In genomic region chr9:83981126-83981871, GRCh38 we compare ENCODE assay signal across 8 cellular contexts. TPM values are rescaled to one million over a fixed set of nuclear protein-coding genes. Genes with fewer than 3 reads are reported as not detected.
DNase-seq lines count a peak whose midpoint lies in the region; ATAC-seq lines count a peak whose summit lies in the region.

No MANE protein-coding gene starts in this region.

- peak overlapping the region; percentile 99 for H3K27ac ChIP-seq in stomach smooth muscle (ENCODE audit: low read length)

- ATAC-seq in HG03196 (IDR thresholded peaks at IDR 0.05; ENCODE audit: unreplicated experiment) (peak; percentile 16), GM18868 (IDR thresholded peaks at IDR 0.05; ENCODE audit: unreplicated experiment) (no peak)

- DNase-seq in NCI-H2029 (lab: John Stamatoyannopoulos, UW) (peak; percentile 57), NCI-H2029 treated with DMSO at 0.1 percent for 48 hours (lab: John Stamatoyannopoulos, UW) (no peak), RPMI7951 (ENCODE audit: low read depth) (peak; percentile 39), cerebellum (ENCODE audit: low spot score) (peak; percentile 50), left kidney (ENCODE audit: low read depth, low spot score) (peak; percentile 68)

- H3K9ac ChIP-seq in stomach smooth muscle (ENCODE audit: low read length in 2 of 2): peak overlapping the region; percentile 96 to 100

- no peaks in the 10 kb centered on the region for H3K9me3 ChIP-seq in stomach smooth muscle (ENCODE audit: control insufficient read depth in 2 of 2, low read length in 2 of 2)

- peak overlapping the region; percentile 94 to 98 for H3K4me3 ChIP-seq in stomach smooth muscle (ENCODE audit: low read length in 2 of 2)

- H3K4me1 ChIP-seq in stomach smooth muscle (ENCODE audit: control insufficient read depth, insufficient read depth, low read length): no peaks in the 10 kb centered on the region

- H3K27me3 ChIP-seq in stomach smooth muscle (ENCODE audit: control insufficient read depth in 1 of 2, insufficient read depth in 2 of 2, low read length in 2 of 2): no peaks in the 10 kb centered on the region

- peaks cover 3% of the 10 kb centered on the region in 2 donors for H3K36me3 ChIP-seq in stomach smooth muscle (ENCODE audit: control insufficient read depth in 2 of 2, insufficient read depth in 2 of 2, low read length in 2 of 2)

RNA-seq across cellular contexts. Expression of gene RMI1, which starts 0.7 kb away (rescaled TPM):
- total RNA-seq in RPMI7951 (2014; rRNA removed; shearing (Covaris generic)): 6.6 and 7.3 TPM in 2 replicates
- total RNA-seq in cerebellum: 16.9 TPM

RNA-seq across cellular contexts. Expression of gene HNRNPK, which starts 1.3 kb away (rescaled TPM):
- 629 and 646 TPM in 2 replicates for total RNA-seq in RPMI7951 (2014; rRNA removed; shearing (Covaris generic))
- total RNA-seq in cerebellum: 553 TPM
